1 cellular context compared by ENCODE assay signal in genomic region chr2:62998949-62999348, GRCh38.
TF ChIP-seq lines count a peak whose summit lies in the region.

No MANE protein-coding gene starts in this region.

TF ChIP-seq in IMR-90, 13 proteins besides CTCF, POLR2A, EP300 and RAD21:
- TF ChIP-seq FOS (IDR thresholded peaks at IDR 0.05; ENCODE audit: low read depth, low read length): 0 out of 2 replicates have a peak, but pooled peaks have one; percentile 14
- TF ChIP-seq MAFK (IDR thresholded peaks at IDR 0.05; ENCODE audit: low read depth, low read length): no peak
- TF ChIP-seq USF2 (IDR thresholded peaks at IDR 0.05; ENCODE audit: low read depth, low read length): no peak
- TF ChIP-seq SMC3 (IDR thresholded peaks at IDR 0.05; ENCODE audit: low read depth, low read length): no peak
- no peak for TF ChIP-seq MXI1 (IDR thresholded peaks at IDR 0.05; ENCODE audit: borderline replicate concordance, low read depth, low read length)
- no peak for TF ChIP-seq CHD1 (IDR thresholded peaks at IDR 0.05; ENCODE audit: low read depth, low read length)
- TF ChIP-seq NFE2L2 (IDR thresholded peaks at IDR 0.05; ENCODE audit: low read depth, low read length): no peak
- TF ChIP-seq MAZ (IDR thresholded peaks at IDR 0.05; ENCODE audit: borderline replicate concordance, low read depth, low read length): no peak
